In the genomic region with DNA sequence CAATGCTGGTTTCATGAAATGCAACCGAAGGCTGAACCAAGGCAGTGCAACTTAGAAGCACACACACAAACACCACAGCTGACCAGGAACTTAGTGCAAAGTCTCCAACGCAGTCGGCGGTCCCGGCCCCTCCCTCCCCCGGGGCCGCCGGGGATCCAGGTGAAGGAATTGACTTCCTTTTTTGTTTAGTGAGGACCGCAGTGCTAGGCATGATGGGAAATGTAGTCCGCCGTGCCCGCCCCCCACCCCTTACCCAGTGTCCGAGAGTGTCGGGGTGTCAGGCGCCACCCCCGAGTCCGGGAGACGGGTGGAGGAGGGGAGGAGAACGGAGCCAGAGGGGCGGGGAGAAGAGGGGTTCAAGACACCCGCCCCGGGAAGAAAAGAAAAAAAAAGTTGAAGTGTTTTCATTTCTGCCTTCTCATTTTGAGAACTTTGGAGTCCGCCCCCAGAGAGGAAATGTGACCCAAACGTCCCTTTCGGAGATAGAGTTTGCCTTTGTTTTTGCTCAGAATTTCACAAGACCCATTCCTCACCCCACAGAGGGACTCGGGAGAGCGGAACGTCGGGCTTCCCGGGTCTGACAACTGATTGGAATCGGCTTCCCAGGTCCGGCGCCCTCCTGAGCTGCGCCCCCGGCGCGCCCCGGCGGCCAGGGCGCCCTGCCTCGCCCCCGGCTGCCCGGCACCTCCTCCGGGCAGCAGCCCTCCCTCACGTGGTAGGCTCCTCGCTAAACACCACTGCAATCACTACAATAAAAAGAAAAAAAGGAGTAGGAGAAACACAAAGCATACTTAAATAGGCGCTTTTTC, we compare ENCODE assay signal across 1 cellular context.
TF ChIP-seq lines count a peak whose summit lies in the region.

No MANE protein-coding gene starts in this region.

TF ChIP-seq in WTC11, 78 proteins besides CTCF, POLR2A, EP300 and RAD21 (continued from another document):
- TF ChIP-seq, protein P1, sequence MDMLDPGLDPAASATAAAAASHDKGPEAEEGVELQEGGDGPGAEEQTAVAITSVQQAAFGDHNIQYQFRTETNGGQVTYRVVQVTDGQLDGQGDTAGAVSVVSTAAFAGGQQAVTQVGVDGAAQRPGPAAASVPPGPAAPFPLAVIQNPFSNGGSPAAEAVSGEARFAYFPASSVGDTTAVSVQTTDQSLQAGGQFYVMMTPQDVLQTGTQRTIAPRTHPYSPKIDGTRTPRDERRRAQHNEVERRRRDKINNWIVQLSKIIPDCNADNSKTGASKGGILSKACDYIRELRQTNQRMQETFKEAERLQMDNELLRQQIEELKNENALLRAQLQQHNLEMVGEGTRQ (CRISPR knock-in tag; IDR thresholded peaks at IDR 0.05) = no peak
- TF ChIP-seq FOXK1 (CRISPR knock-in tag; IDR thresholded peaks at IDR 0.05) (0 out of 2 replicates have a peak, but pooled peaks have one; percentile 42), ZNF423 (CRISPR knock-in tag; IDR thresholded peaks at IDR 0.05) (no peak)
- TF ChIP-seq, protein P2, sequence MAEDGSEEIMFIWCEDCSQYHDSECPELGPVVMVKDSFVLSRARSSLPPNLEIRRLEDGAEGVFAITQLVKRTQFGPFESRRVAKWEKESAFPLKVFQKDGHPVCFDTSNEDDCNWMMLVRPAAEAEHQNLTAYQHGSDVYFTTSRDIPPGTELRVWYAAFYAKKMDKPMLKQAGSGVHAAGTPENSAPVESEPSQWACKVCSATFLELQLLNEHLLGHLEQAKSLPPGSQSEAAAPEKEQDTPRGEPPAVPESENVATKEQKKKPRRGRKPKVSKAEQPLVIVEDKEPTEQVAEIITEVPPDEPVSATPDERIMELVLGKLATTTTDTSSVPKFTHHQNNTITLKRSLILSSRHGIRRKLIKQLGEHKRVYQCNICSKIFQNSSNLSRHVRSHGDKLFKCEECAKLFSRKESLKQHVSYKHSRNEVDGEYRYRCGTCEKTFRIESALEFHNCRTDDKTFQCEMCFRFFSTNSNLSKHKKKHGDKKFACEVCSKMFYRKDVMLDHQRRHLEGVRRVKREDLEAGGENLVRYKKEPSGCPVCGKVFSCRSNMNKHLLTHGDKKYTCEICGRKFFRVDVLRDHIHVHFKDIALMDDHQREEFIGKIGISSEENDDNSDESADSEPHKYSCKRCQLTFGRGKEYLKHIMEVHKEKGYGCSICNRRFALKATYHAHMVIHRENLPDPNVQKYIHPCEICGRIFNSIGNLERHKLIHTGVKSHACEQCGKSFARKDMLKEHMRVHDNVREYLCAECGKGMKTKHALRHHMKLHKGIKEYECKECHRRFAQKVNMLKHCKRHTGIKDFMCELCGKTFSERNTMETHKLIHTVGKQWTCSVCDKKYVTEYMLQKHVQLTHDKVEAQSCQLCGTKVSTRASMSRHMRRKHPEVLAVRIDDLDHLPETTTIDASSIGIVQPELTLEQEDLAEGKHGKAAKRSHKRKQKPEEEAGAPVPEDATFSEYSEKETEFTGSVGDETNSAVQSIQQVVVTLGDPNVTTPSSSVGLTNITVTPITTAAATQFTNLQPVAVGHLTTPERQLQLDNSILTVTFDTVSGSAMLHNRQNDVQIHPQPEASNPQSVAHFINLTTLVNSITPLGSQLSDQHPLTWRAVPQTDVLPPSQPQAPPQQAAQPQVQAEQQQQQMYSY (CRISPR knock-in tag; IDR thresholded peaks at IDR 0.05) = no peak
TF ChIP-seq in WTC11: peak in this region for 2.
